In genomic region chr16:11793840-11794239, GRCh38 we compare ENCODE assay signal across 9 cellular contexts. TPM values are rescaled to one million over a fixed set of nuclear protein-coding genes. Genes with fewer than 3 reads are reported as not detected.
DNase-seq lines count a peak whose midpoint lies in the region; ATAC-seq and TF ChIP-seq lines count a peak whose summit lies in the region.
"Had no signal": no experiment of that assay in that cellular context is flagged by ENCODE, and none has a peak within 500 bp of the region (broad histone marks: within the 10 kb centered on the region; RNA-seq: fewer than 3 reads in every experiment).

No MANE protein-coding gene starts in this region.

- in situ Hi-C loops in Panc1 (cut with HindIII; ENCODE audit: low pct_unique_long_range_greater_than_20kb, low sequenced_read_pairs) = no loop called here
- in situ Hi-C loops in gastrocnemius medialis (cut with MboI; ENCODE audit: low sequenced_read_pairs in 4 of 4) = loop anchor here in 3 of 4 donors (10.0 to 25.0 kb wide), 2 partner anchors 49 to 118 kb away; partner anchors contain the start of genes TXNDC11 (in 3 of the 3) and GSPT1 (in 1 of the 3)

- H3K4me1 ChIP-seq in Panc1 (ENCODE audit: control insufficient read depth, insufficient read depth, low read length) (peaks cover 35% of the 10 kb centered on the region), esophagus squamous epithelium (peaks cover 38 to 75% (median 57%) of the 10 kb centered on the region in 3 donors), gastrocnemius medialis (peaks cover 76 to 78% of the 10 kb centered on the region in 2 donors)

- no peak for TF ChIP-seq CTCF in Panc1 (IDR thresholded peaks at IDR 0.05)
- TF ChIP-seq CTCF in esophagus squamous epithelium (IDR thresholded peaks at IDR 0.05) = no peak
- no peak for TF ChIP-seq CTCF in gastrocnemius medialis (IDR thresholded peaks at IDR 0.05 in 4 of 5, conservative IDR thresholded peaks at IDR 0.05 in 1 of 5)

- WGBS in esophagus squamous epithelium, 2 donors = 58 to 81% methylated on average over 7 of the region's 7 CpGs

- CTCF ChIA-PET in Panc1 (lab: Charles Lee) = no interaction called here

- H3K4me3 ChIP-seq in Panc1 (ENCODE audit: low read depth in 2 of 2, low read length in 2 of 2) (no peak overlapping the region), esophagus squamous epithelium (no peak overlapping the region), gastrocnemius medialis (no peak overlapping the region)
- H3K4me3 ChIP-seq: skin epidermis had no signal

- POLR2A ChIA-PET in Panc1 (lab: Charles Lee) = interaction anchor here (0.6 kb wide), 1 partner anchor 11 kb away, joined by 3 read pairs; no protein-coding TSS in a partner anchor

- H3K27ac ChIP-seq in Panc1 (ENCODE audit: low read length) (peak overlapping the region; percentile 92), esophagus squamous epithelium (peak overlapping the region in 3 of 4 donors; percentile 25 to 94 (median 63)), gastrocnemius medialis (peak overlapping the region; percentile 98 to 100 (median 99))

- DNase-seq in NCI-H510A treated with DMSO at 0.1 percent for 48 hours (lab: John Stamatoyannopoulos, UW) (peak; percentile 22), NCI-H510A (lab: John Stamatoyannopoulos, UW) (no peak), Panc1 (ENCODE audit: low read depth, low spot score) (no peak), esophagus squamous epithelium (lab: John Stamatoyannopoulos, UW) (no peak), gastrocnemius medialis (no peak), islet precursor cell (no peak)

- H3K36me3 ChIP-seq in Panc1 (ENCODE audit: control insufficient read depth, insufficient read depth, low read length) (no peaks in the 10 kb centered on the region; the same call in none of the 2 replicates), esophagus squamous epithelium (peaks cover 0 to 14% (median 0%) of the 10 kb centered on the region in 3 donors), gastrocnemius medialis (no peaks in the 10 kb centered on the region)

- BruUV-seq in Panc1 (replicated peaks; lab: Mats Ljungman, UMichigan) = no TSS peak

- no peak for ATAC-seq in Panc1
- no peak for ATAC-seq in gastrocnemius medialis
- ATAC-seq in GM18517 (IDR thresholded peaks at IDR 0.05; ENCODE audit: unreplicated experiment) = no peak
- no peak for ATAC-seq in HG03095 (IDR thresholded peaks at IDR 0.05; ENCODE audit: unreplicated experiment)

- H3K9me3 ChIP-seq in Panc1 (ENCODE audit: control insufficient read depth, insufficient read depth, low read depth, low read length) = no peaks in the 10 kb centered on the region
- H3K9me3 ChIP-seq in esophagus squamous epithelium = no peaks in the 10 kb centered on the region
- no peaks in the 10 kb centered on the region for H3K9me3 ChIP-seq in gastrocnemius medialis

- intact Hi-C loops in Panc1 (cut with micrococcal nuclease; ENCODE audit: unreplicated experiment) (no loop called here), esophagus squamous epithelium (cut with DNase I) (no loop called here), gastrocnemius medialis (cut with DNase I; ENCODE audit: low total_unique reads) (loop anchor here (2.0 to 10.0 kb wide), 2 partner anchors 119 to 271 kb away; no protein-coding TSS in a partner anchor)

- no peak for TF ChIP-seq POLR2A in esophagus squamous epithelium (IDR thresholded peaks at IDR 0.05)
- no peak for TF ChIP-seq POLR2A in gastrocnemius medialis (IDR thresholded peaks at IDR 0.05)

- no peaks in the 10 kb centered on the region for H3K27me3 ChIP-seq in Panc1 (ENCODE audit: control insufficient read depth, insufficient read depth, low read length)
- no peaks in the 10 kb centered on the region for H3K27me3 ChIP-seq in esophagus squamous epithelium
- no peaks in the 10 kb centered on the region for H3K27me3 ChIP-seq in gastrocnemius medialis

RNA-seq across cellular contexts. Expression of gene ZC3H7A, which starts 3.2 kb away (rescaled TPM):
- total RNA-seq in Panc1 (2021; ENCODE audit: unreplicated experiment) (52.3 TPM), esophagus squamous epithelium (10 to 100 TPM; 16.6 to 34.1 (median 30.2) TPM), gastrocnemius medialis (10 to 100 TPM; 33.9 to 41.7 (median 37.9) TPM)
- polyA plus RNA-seq in Panc1 (2012; ENCODE audit: insufficient read length) = 21.3 TPM

RNA-seq across cellular contexts. Expression of gene TXNDC11, which starts 51.2 kb away (rescaled TPM):
- total RNA-seq in Panc1 (2021; ENCODE audit: unreplicated experiment) (30.5 TPM), esophagus squamous epithelium (10 to 100 TPM; 26.0 to 39.1 (median 35.9) TPM), gastrocnemius medialis (10 to 100 TPM; 35.2 to 64.5 (median 51.2) TPM)
- 24.2 TPM for polyA plus RNA-seq in Panc1 (2012; ENCODE audit: insufficient read length)

RNA-seq across cellular contexts. Expression of gene RSL1D1, which starts 57.5 kb away (rescaled TPM):
- total RNA-seq in Panc1 (2021; ENCODE audit: unreplicated experiment) (195 TPM), esophagus squamous epithelium (100 to 1,000 TPM in 3 of 4 donors, 10 to 100 TPM in 1; 85.4 to 187 (median 145) TPM), gastrocnemius medialis (100 to 1,000 TPM; 215 to 302 (median 259) TPM)
- 124 TPM for polyA plus RNA-seq in Panc1 (2012; ENCODE audit: insufficient read length)
